33 cellular contexts compared by ENCODE assay signal in the genomic region with DNA sequence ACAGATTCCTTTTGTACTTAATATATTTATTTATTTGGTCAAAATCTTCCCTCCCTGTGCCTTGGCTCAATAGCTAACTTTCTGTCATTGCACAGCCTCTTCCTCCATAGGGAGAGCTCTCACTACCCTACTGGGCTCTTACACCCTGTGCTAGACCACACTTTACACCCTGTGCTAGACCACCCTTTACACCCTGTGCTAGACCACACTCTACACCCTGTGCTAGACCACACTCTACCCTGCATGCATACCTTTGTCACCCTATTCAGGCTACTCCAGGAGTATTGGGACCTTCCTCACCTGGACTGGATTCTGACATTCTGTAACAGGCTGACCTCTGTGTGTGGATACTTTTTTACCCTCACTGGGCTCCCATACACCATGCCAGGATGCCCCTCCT.
"Had no signal": no experiment of that assay in that cellular context is flagged by ENCODE, and none has a peak within 500 bp of the region (broad histone marks: within the 10 kb centered on the region; RNA-seq: fewer than 3 reads in every experiment).

No MANE protein-coding gene starts in this region.

- DNase-seq: activated B cell treated with CpG ODN at 0.5 μM for 24 hours; activated CD4-positive, alpha-beta memory T cell treated with anti-CD3 and anti-CD28 coated beads for 36 hours; activated CD4-positive, alpha-beta T cell treated with anti-CD3 and anti-CD28 coated beads for 4 hours; activated CD4-positive, alpha-beta T cell treated with anti-CD3 and anti-CD28 coated beads, Interleukin-2, amount 10 ng/mL, durations not matched to agents 24 days and 14 days; activated CD4-positive, alpha-beta T cell treated with anti-CD3 and anti-CD28 coated beads, Interleukin-2, amount 50 U/mL, for 1 hour; activated CD4-positive, alpha-beta T cell treated with anti-CD3 and anti-CD28 coated beads, Interleukin-2, amount 50 U/mL, for 4 hours; activated CD4-positive, CD25-positive, alpha-beta regulatory T cell treated with anti-CD3 and anti-CD28 coated beads, Interleukin-2, amount 50 U/mL, for 72 hours; activated CD8-positive, alpha-beta memory T cell treated with anti-CD3 and anti-CD28 coated beads, Interleukin-2, amount 50 U/mL, for 4 hours; activated CD8-positive, alpha-beta T cell treated with anti-CD3 and anti-CD28 coated beads for 36 hours; activated effector memory CD4-positive, alpha-beta T cell treated with anti-CD3 and anti-CD28 coated beads, Interleukin-2, amount 50 U/mL, for 16 hours; activated gamma-delta T cell treated with Interleukin-2 at 50 U/mL for 16 hours; activated naive CD4-positive, alpha-beta T cell; activated naive CD4-positive, alpha-beta T cell treated with anti-CD3 and anti-CD28 coated beads for 36 hours; activated naive CD4-positive, alpha-beta T cell treated with anti-CD3 and anti-CD28 coated beads, Interleukin-2, amount 50 U/mL, for 16 hours; activated naive CD8-positive, alpha-beta T cell treated with anti-CD3 and anti-CD28 coated beads for 36 hours; activated T-cell treated with anti-CD3 and anti-CD28 coated beads for 4 hours; activated T-cell treated with anti-CD3 and anti-CD28 coated beads, Interleukin-2, amount 50 U/mL, for 1 hour; activated T-cell treated with anti-CD3 and anti-CD28 coated beads, Interleukin-2, amount 50 U/mL, for 4 hours; activated T-cell treated with anti-CD3 and anti-CD28 coated beads, Interleukin-2, amount 50 U/mL, for 72 hours; adrenal gland; amniotic stem cell; aorta; body of pancreas; brain microvascular endothelial cell; central memory CD4-positive, alpha-beta T cell; T-cell; T-helper 17 cell; T1000 had no signal

- H3K27ac ChIP-seq: adrenal gland, body of pancreas, brain microvascular endothelial cell, breast epithelium, VCaP had no signal

- H3K36me3 Mint-ChIP-seq: activated CD4-positive, alpha-beta memory T cell treated with anti-CD3 and anti-CD28 coated beads for 36 hours; activated naive CD4-positive, alpha-beta T cell treated with anti-CD3 and anti-CD28 coated beads, Interleukin-2, amount 50 U/mL, for 72 hours; activated naive CD8-positive, alpha-beta T cell treated with anti-CD3 and anti-CD28 coated beads for 36 hours; T-cell had no signal

- H3K4me3 ChIP-seq: adrenal gland, body of pancreas, breast epithelium had no signal

- H3K4me1 ChIP-seq: adrenal gland, body of pancreas, breast epithelium had no signal

- H3K9me3 Mint-ChIP-seq: activated B cell treated with CpG ODN at 0.5 μM for 24 hours; activated CD4-positive, alpha-beta memory T cell treated with anti-CD3 and anti-CD28 coated beads for 36 hours; activated CD4-positive, alpha-beta T cell treated with anti-CD3 and anti-CD28 coated beads, Interleukin-2, amount 10 ng/mL, durations not matched to agents 24 days and 14 days; activated CD8-positive, alpha-beta T cell treated with anti-CD3 and anti-CD28 coated beads for 36 hours; activated naive CD4-positive, alpha-beta T cell treated with anti-CD3 and anti-CD28 coated beads for 36 hours; activated naive CD4-positive, alpha-beta T cell treated with anti-CD3 and anti-CD28 coated beads, Interleukin-2, amount 50 U/mL, for 72 hours; activated naive CD8-positive, alpha-beta T cell treated with anti-CD3 and anti-CD28 coated beads for 36 hours; activated T-cell treated with anti-CD3 and anti-CD28 coated beads, Interleukin-2, amount 50 U/mL, for 4 hours; activated T-cell treated with anti-CD3 and anti-CD28 coated beads, Interleukin-2, amount 50 U/mL, for 72 hours; activated T-helper 1 cell treated with anti-CD3 and anti-CD28 coated beads, Interleukin-12 subunit alpha, Interleukin-12 subunit beta, Interleukin-2, Interleukin-4 antibody, amounts not matched to agents 30 ng/mL and 10 ng/mL and 1 ng/mL, durations not matched to agents 14 hours and 24 hours and 36 hours; activated T-helper 17 cell treated with anti-CD3 and anti-CD28 coated beads, Interleukin-2, amount 50 U/mL, for 72 hours; T-cell had no signal

- H3K27ac Mint-ChIP-seq: activated B cell treated with CpG ODN at 0.5 μM for 24 hours; activated CD4-positive, alpha-beta memory T cell treated with anti-CD3 and anti-CD28 coated beads for 36 hours; activated CD4-positive, alpha-beta T cell treated with anti-CD3 and anti-CD28 coated beads, Interleukin-2, amount 10 ng/mL, durations not matched to agents 24 days and 14 days; activated CD8-positive, alpha-beta T cell treated with anti-CD3 and anti-CD28 coated beads for 36 hours; activated naive CD4-positive, alpha-beta T cell treated with anti-CD3 and anti-CD28 coated beads for 36 hours; activated naive CD4-positive, alpha-beta T cell treated with anti-CD3 and anti-CD28 coated beads, Interleukin-2, amount 50 U/mL, for 72 hours; activated naive CD8-positive, alpha-beta T cell treated with anti-CD3 and anti-CD28 coated beads for 36 hours; activated T-cell treated with anti-CD3 and anti-CD28 coated beads, Interleukin-2, amount 50 U/mL, for 72 hours; activated T-helper 1 cell treated with anti-CD3 and anti-CD28 coated beads, Interleukin-12 subunit alpha, Interleukin-12 subunit beta, Interleukin-2, Interleukin-4 antibody, amounts not matched to agents 30 ng/mL and 10 ng/mL and 1 ng/mL, durations not matched to agents 14 hours and 24 hours and 36 hours; activated T-helper 17 cell treated with anti-CD3 and anti-CD28 coated beads, Interleukin-2, amount 50 U/mL, for 72 hours; T-cell; T-helper 17 cell had no signal

- H3K27me3 Mint-ChIP-seq: activated B cell treated with CpG ODN at 0.5 μM for 24 hours; activated CD4-positive, alpha-beta T cell treated with anti-CD3 and anti-CD28 coated beads, Interleukin-2, amount 10 ng/mL, durations not matched to agents 24 days and 14 days; activated CD8-positive, alpha-beta T cell treated with anti-CD3 and anti-CD28 coated beads for 36 hours had no signal

- ATAC-seq: activated CD8-positive, alpha-beta T cell treated with anti-CD3 and anti-CD28 coated beads for 36 hours; activated naive CD4-positive, alpha-beta T cell treated with anti-CD3 and anti-CD28 coated beads, Interleukin-2, amount 50 U/mL, for 72 hours; activated T-cell treated with anti-CD3 and anti-CD28 coated beads, Interleukin-2, amount 50 U/mL, for 72 hours; activated T-helper 17 cell treated with anti-CD3 and anti-CD28 coated beads, Interleukin-2, amount 50 U/mL, for 72 hours; body of pancreas; T-cell; T-helper 17 cell had no signal

- H3K36me3 ChIP-seq: adrenal gland, brain microvascular endothelial cell, breast epithelium had no signal

- H3K4me3 Mint-ChIP-seq: activated B cell treated with CpG ODN at 0.5 μM for 24 hours; activated CD4-positive, alpha-beta memory T cell treated with anti-CD3 and anti-CD28 coated beads for 36 hours; activated CD4-positive, alpha-beta T cell treated with anti-CD3 and anti-CD28 coated beads, Interleukin-2, amount 10 ng/mL, durations not matched to agents 24 days and 14 days; activated CD8-positive, alpha-beta T cell treated with anti-CD3 and anti-CD28 coated beads for 36 hours; activated naive CD4-positive, alpha-beta T cell treated with anti-CD3 and anti-CD28 coated beads for 36 hours; activated naive CD8-positive, alpha-beta T cell treated with anti-CD3 and anti-CD28 coated beads for 36 hours; activated T-cell treated with anti-CD3 and anti-CD28 coated beads, Interleukin-2, amount 50 U/mL, for 4 hours; activated T-cell treated with anti-CD3 and anti-CD28 coated beads, Interleukin-2, amount 50 U/mL, for 72 hours; activated T-helper 1 cell treated with anti-CD3 and anti-CD28 coated beads, Interleukin-12 subunit alpha, Interleukin-12 subunit beta, Interleukin-2, Interleukin-4 antibody, amounts not matched to agents 30 ng/mL and 10 ng/mL and 1 ng/mL, durations not matched to agents 14 hours and 24 hours and 36 hours; activated T-helper 17 cell treated with anti-CD3 and anti-CD28 coated beads, Interleukin-2, amount 50 U/mL, for 72 hours; T-cell; T-helper 17 cell had no signal

- H3K4me1 Mint-ChIP-seq: activated B cell treated with CpG ODN at 0.5 μM for 24 hours; activated CD4-positive, alpha-beta T cell treated with anti-CD3 and anti-CD28 coated beads, Interleukin-2, amount 10 ng/mL, durations not matched to agents 24 days and 14 days; activated naive CD8-positive, alpha-beta T cell treated with anti-CD3 and anti-CD28 coated beads for 36 hours; activated T-helper 17 cell treated with anti-CD3 and anti-CD28 coated beads, Interleukin-2, amount 50 U/mL, for 72 hours; T-cell; T-helper 17 cell had no signal

- H3K9me3 ChIP-seq: adrenal gland, body of pancreas, breast epithelium had no signal

- H3K27me3 ChIP-seq: adrenal gland, body of pancreas, brain microvascular endothelial cell, breast epithelium had no signal
